Comparison of ENCODE assay signal across 8 cellular contexts in the genomic region with DNA sequence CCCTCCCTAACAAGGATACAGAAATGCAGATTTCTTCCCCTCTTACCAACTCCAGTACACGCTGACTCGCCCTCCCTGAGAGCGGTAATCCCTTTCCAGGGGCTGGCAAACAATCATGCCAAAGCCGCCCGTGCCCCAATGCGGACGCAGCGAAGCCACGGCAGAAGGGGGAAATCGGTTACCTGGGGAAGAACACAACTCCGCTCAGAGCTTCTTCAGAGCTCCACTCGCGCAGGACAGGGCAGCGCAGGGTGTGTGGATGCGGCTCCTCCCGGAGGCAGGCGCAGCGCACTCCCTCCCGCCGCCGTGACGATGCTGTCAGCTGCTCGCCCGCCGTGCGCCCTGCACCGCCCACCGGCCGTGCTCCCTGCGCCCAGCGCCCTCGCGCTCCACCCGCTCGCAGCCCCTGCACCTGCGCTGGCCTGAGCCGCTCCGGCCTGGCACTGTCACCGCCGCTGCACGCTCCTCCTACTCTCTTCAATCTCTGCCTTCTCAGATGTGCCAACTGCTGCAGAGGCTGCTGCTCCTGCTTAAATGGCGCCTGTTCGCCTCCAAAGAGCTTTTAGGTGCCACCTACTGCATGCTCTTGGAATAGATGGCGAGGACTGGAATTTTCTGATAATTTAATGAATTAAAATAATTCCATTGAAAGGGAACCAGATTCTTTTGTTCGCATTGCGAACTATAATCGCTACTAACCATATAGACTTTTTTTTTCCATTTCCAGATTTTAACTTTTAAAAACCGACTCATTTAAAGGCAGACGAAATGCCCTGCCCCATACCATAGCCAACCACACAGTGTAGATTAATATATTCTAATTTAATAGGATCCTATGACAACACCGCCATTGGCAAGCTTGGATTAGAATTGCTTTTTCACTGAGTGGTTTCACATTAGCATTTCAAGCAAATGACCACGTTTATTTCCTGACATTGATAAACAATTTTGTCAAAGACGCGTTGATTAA. TPM values are rescaled to one million over a fixed set of nuclear protein-coding genes. Genes with fewer than 3 reads are reported as not detected.
DNase-seq lines count a peak whose midpoint lies in the region; ATAC-seq and TF ChIP-seq lines count a peak whose summit lies in the region.

A gene with protein sequence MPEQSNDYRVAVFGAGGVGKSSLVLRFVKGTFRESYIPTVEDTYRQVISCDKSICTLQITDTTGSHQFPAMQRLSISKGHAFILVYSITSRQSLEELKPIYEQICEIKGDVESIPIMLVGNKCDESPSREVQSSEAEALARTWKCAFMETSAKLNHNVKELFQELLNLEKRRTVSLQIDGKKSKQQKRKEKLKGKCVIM (minus strand): TSS at position 255 of the 970 bp plus-strand sequence. CDS start 28,997 bp downstream, outside the sequence.

- POLR2A ChIA-PET in activated CD4-positive, alpha-beta T cell treated with anti-CD3 and anti-CD28 coated beads for 36 hours (lab: Charles Lee) = no interaction called here

- H3K27me3 Mint-ChIP-seq in activated CD4-positive, alpha-beta T cell treated with anti-CD3 and anti-CD28 coated beads for 36 hours = peaks cover 62% of the 10 kb centered on the region
- H3K27me3 Mint-ChIP-seq in mesothelial cell of epicardium (ENCODE audit: low read depth) = peaks cover 69% of the 10 kb centered on the region

- H3K4me1 ChIP-seq in subcutaneous abdominal adipose tissue (ENCODE audit: control insufficient read depth in 5 of 5, insufficient read depth in 5 of 5, low read length in 5 of 5) = peaks cover 0 to 10% (median 8%) of the 10 kb centered on the region in 5 donors

- no peaks in the 10 kb centered on the region for H3K36me3 ChIP-seq in subcutaneous abdominal adipose tissue (ENCODE audit: control insufficient read depth in 5 of 5, insufficient read depth in 5 of 5, low read length in 5 of 5)

- no peak within 1 kb of the TSS for H3K27ac Mint-ChIP-seq in activated CD4-positive, alpha-beta T cell treated with anti-CD3 and anti-CD28 coated beads for 36 hours
- H3K27ac Mint-ChIP-seq in mesothelial cell of epicardium = peak within 1 kb of the TSS; percentile 69

- CTCF ChIA-PET in activated CD4-positive, alpha-beta T cell treated with anti-CD3 and anti-CD28 coated beads for 36 hours (lab: Charles Lee) = interaction anchor here (1.1 kb wide), 1 partner anchor 416 kb away, joined by 3 read pairs; no protein-coding TSS in a partner anchor

- no peaks in the 10 kb centered on the region for H3K9me3 Mint-ChIP-seq in activated CD4-positive, alpha-beta T cell treated with anti-CD3 and anti-CD28 coated beads for 36 hours (ENCODE audit: low read depth)
- no peaks in the 10 kb centered on the region for H3K9me3 Mint-ChIP-seq in mesothelial cell of epicardium

- peaks cover 5 to 42% (median 24%) of the 10 kb centered on the region in 5 donors for H3K27me3 ChIP-seq in subcutaneous abdominal adipose tissue (ENCODE audit: control insufficient read depth in 5 of 5, insufficient read depth in 4 of 5, low read length in 5 of 5)

- peak; percentile 39 for TF ChIP-seq CTCF in mesothelial cell of epicardium (IDR thresholded peaks at IDR 0.05; ENCODE audit: unreplicated experiment)

- H3K27ac ChIP-seq in epithelial cell of prostate = no peak within 1 kb of the TSS
- no peak within 1 kb of the TSS for H3K27ac ChIP-seq in subcutaneous abdominal adipose tissue (ENCODE audit: low read depth, low read length)

- H3K4me1 Mint-ChIP-seq in activated CD4-positive, alpha-beta T cell treated with anti-CD3 and anti-CD28 coated beads for 36 hours = peaks cover 3% of the 10 kb centered on the region
- H3K4me1 Mint-ChIP-seq in mesothelial cell of epicardium = peaks cover 12% of the 10 kb centered on the region

- no peaks in the 10 kb centered on the region for H3K36me3 Mint-ChIP-seq in activated CD4-positive, alpha-beta T cell treated with anti-CD3 and anti-CD28 coated beads for 36 hours (ENCODE audit: low read depth)
- no peaks in the 10 kb centered on the region for H3K36me3 Mint-ChIP-seq in mesothelial cell of epicardium

- intact Hi-C loops in activated CD4-positive, alpha-beta T cell treated with anti-CD3 and anti-CD28 coated beads for 36 hours (cut with DNase I, micrococcal nuclease) = loop anchor here in 1 of 2 experiments (5.0 kb wide), 1 partner anchor 416 kb away; no protein-coding TSS in a partner anchor

- no peak within 1 kb of the TSS for H3K9ac ChIP-seq in subcutaneous abdominal adipose tissue (ENCODE audit: low read length in 5 of 5)

- ATAC-seq in activated CD4-positive, alpha-beta T cell treated with anti-CD3 and anti-CD28 coated beads for 36 hours = peak; percentile 86
- ATAC-seq in HG03571 (IDR thresholded peaks at IDR 0.05; ENCODE audit: unreplicated experiment) = no peak

- peak within 1 kb of the TSS; percentile 60 for H3K4me3 Mint-ChIP-seq in activated CD4-positive, alpha-beta T cell treated with anti-CD3 and anti-CD28 coated beads for 36 hours
- H3K4me3 Mint-ChIP-seq in mesothelial cell of epicardium = peak within 1 kb of the TSS; percentile 91

- peak within 1 kb of the TSS; percentile 33 to 63 (median 57) for H3K4me3 ChIP-seq in subcutaneous abdominal adipose tissue (ENCODE audit: low read depth in 1 of 5, low read length in 5 of 5)

- H3K9me3 ChIP-seq in subcutaneous abdominal adipose tissue (ENCODE audit: control insufficient read depth in 5 of 5, low read length in 5 of 5) = no peaks in the 10 kb centered on the region

- DNase-seq in activated CD4-positive, alpha-beta T cell treated with anti-CD3 and anti-CD28 coated beads for 36 hours = peak; percentile 62
- DNase-seq in activated CD4-positive, alpha-beta T cell treated with anti-CD3 and anti-CD28 coated beads for 1 hour = no peak
- DNase-seq in M059J (ENCODE audit: low read depth) = peak; percentile 35
- peak; percentile 91 for DNase-seq in SW480 (ENCODE audit: low spot score)
- DNase-seq in epithelial cell of prostate (ENCODE audit: low read depth, low spot score) = peak; percentile 24
- peak; percentile 44 to 68 for DNase-seq in mesothelial cell of epicardium (ENCODE audit: low spot score in 2 of 2, unreplicated experiment in 2 of 2)

RNA-seq across cellular contexts. Expression of the gene that starts here (rescaled TPM):
- not detected for total RNA-seq in activated CD4-positive, alpha-beta T cell treated with anti-CD3 and anti-CD28 coated beads for 36 hours
- total RNA-seq in M059J (2014; rRNA removed; shearing (Covaris generic)) = not detected in 2 replicates
- total RNA-seq in mesothelial cell of epicardium = 0.04 to 0.14 TPM in 2 of 3 replicates, not detected in the other

Comparison
In these comparisons a context has a peak if more than half of its experiments do, and no peak if none do; other contexts are left out.
1. Peak in DNase-seq and ATAC-seq in activated CD4-positive, alpha-beta T cell treated with anti-CD3 and anti-CD28 coated beads for 36 hours; RNA of the gene not detected or under 1 TPM.
2. Peak in DNase-seq in M059J; RNA of the gene not detected or under 1 TPM.
3. Peak in DNase-seq in mesothelial cell of epicardium; RNA of the gene not detected or under 1 TPM.